Comparison of ENCODE assay signal across 8 cellular contexts in the genomic region with DNA sequence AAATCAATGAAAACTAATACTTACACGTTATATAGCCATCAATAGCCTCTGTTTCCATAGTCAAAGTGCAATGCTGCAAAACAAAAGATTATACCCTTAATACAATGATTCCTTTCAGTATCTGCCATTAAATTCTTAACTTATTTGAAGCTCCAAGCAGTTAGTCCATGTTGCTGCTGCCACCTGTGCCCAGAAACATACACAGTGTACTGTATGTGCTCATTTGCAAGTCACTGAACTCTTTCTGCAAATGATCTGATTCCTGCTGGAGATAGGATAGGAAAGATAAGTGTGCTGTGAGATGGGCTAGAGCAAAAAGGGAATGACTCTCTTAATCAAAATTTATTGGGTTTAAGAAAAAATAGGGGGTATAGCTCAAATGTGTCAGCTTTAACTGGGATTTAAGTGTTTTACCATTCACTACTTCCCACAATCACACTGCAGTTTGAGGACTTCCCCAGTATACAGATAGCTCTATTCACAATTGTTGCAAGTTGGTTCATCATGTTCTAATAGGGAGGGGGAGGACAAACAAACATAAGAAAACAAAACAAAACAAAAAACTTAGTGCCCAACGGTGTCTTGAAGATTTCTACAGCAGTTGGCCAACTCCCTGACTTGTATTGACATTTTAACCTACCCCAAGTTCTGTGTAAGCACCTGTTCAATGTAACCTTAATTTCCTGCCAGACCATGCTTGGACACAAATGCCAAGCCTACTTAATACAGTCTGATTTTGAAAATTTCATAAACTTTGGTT. TPM values are rescaled to one million over a fixed set of nuclear protein-coding genes. Genes with fewer than 3 reads are reported as not detected.
DNase-seq lines count a peak whose midpoint lies in the region; ATAC-seq and TF ChIP-seq lines count a peak whose summit lies in the region.

No MANE protein-coding gene starts in this region.

- no peak for TF ChIP-seq CTCF in WTC11 (IDR thresholded peaks at IDR 0.05)

- intact Hi-C loops in activated naive CD4-positive, alpha-beta T cell treated with anti-CD3 and anti-CD28 coated beads for 36 hours (cut with micrococcal nuclease) = no loop called here

- H3K27me3 ChIP-seq in iPS-20b (ENCODE audit: insufficient read depth, low read length) = peaks cover 9% of the 10 kb centered on the region

- H3K4me1 ChIP-seq in iPS-20b (ENCODE audit: insufficient read depth, low read length) = peaks cover 6% of the 10 kb centered on the region; the same call in 1 of the 2 replicates

- H3K4me1 Mint-ChIP-seq in activated naive CD4-positive, alpha-beta T cell treated with anti-CD3 and anti-CD28 coated beads for 36 hours (ENCODE audit: low read depth) = peaks cover 17% of the 10 kb centered on the region
- peaks cover 30% of the 10 kb centered on the region for H3K4me1 Mint-ChIP-seq in WTC11

- H3K9me3 Mint-ChIP-seq in activated naive CD4-positive, alpha-beta T cell treated with anti-CD3 and anti-CD28 coated beads for 36 hours = no peaks in the 10 kb centered on the region
- H3K9me3 Mint-ChIP-seq in WTC11 = no peaks in the 10 kb centered on the region

- CTCF ChIA-PET in activated naive CD4-positive, alpha-beta T cell treated with anti-CD3 and anti-CD28 coated beads for 36 hours (lab: Charles Lee) = interaction anchor here (0.6 to 1.8 kb wide), 2 partner anchors 13 to 28 kb away, joined by 4 to 5 read pairs; no protein-coding TSS in a partner anchor
- CTCF ChIA-PET in WTC11 (lab: Charles Lee) (interaction anchor here (0.8 to 1.8 kb wide), 3 partner anchors 40 to 256 kb away, joined by 3 to 4 read pairs (median 4); no protein-coding TSS in a partner anchor), HEK293T (lab: Yijun Ruan, JAX) (no interaction called here)

- no peak overlapping the region for H3K9ac ChIP-seq in iPS-20b (ENCODE audit: low read depth, low read length)

- no peak for DNase-seq in activated naive CD4-positive, alpha-beta T cell treated with anti-CD3 and anti-CD28 coated beads for 36 hours
- DNase-seq in activated naive CD4-positive, alpha-beta T cell treated with anti-CD3 and anti-CD28 coated beads, Interleukin-2, amount 50 U/mL, for 16 hours = no peak
- no peak for DNase-seq in WTC11 (ENCODE audit: low spot score)
- no peak for DNase-seq in HEK293T (ENCODE audit: extremely low spot score)
- no peak for DNase-seq in SIG-M5 (lab: John Stamatoyannopoulos, UW)

- no peaks in the 10 kb centered on the region for H3K9me3 ChIP-seq in iPS-20b (ENCODE audit: insufficient read depth, low read depth, low read length)

- POLR2A ChIA-PET in WTC11 (lab: Charles Lee) = interaction anchor here (0.7 kb wide), 1 partner anchor 187 kb away, joined by 3 read pairs; no protein-coding TSS in a partner anchor
- POLR2A ChIA-PET in HEK293T (lab: Yijun Ruan, JAX) = no interaction called here

- H3K4me3 Mint-ChIP-seq in activated naive CD4-positive, alpha-beta T cell treated with anti-CD3 and anti-CD28 coated beads for 36 hours = peak overlapping the region; percentile 29
- peak overlapping the region; percentile 94 for H3K4me3 Mint-ChIP-seq in WTC11

- H3K27ac ChIP-seq in iPS-20b (ENCODE audit: low read length) = no peak overlapping the region
- H3K27ac ChIP-seq in temporal lobe (ENCODE audit: low read depth, low read length) = peak overlapping the region; percentile 91

- H3K4me3 ChIP-seq in iPS-20b (ENCODE audit: low read length) = peak overlapping the region; percentile 93

- no peak for ATAC-seq in WTC11
- ATAC-seq in GM19467 (IDR thresholded peaks at IDR 0.05; ENCODE audit: unreplicated experiment) = no peak

- no peaks in the 10 kb centered on the region for H3K36me3 Mint-ChIP-seq in activated naive CD4-positive, alpha-beta T cell treated with anti-CD3 and anti-CD28 coated beads for 36 hours (ENCODE audit: low read depth)
- no peaks in the 10 kb centered on the region for H3K36me3 Mint-ChIP-seq in WTC11

- H3K27ac Mint-ChIP-seq in activated naive CD4-positive, alpha-beta T cell treated with anti-CD3 and anti-CD28 coated beads for 36 hours = no peak overlapping the region
- H3K27ac Mint-ChIP-seq in WTC11 = no peak overlapping the region; the same call in 1 of the 2 replicates

- H3K27me3 Mint-ChIP-seq in activated naive CD4-positive, alpha-beta T cell treated with anti-CD3 and anti-CD28 coated beads for 36 hours (ENCODE audit: low read depth) = peaks cover 44% of the 10 kb centered on the region
- H3K27me3 Mint-ChIP-seq in WTC11 (ENCODE audit: low read depth) = no peaks in the 10 kb centered on the region; the same call in 1 of the 2 replicates

- H3K36me3 ChIP-seq in iPS-20b (ENCODE audit: insufficient read depth, low read depth, low read length) = no peaks in the 10 kb centered on the region

TF ChIP-seq in WTC11, 78 proteins besides CTCF, POLR2A, EP300 and RAD21:
- TF ChIP-seq, protein P1, sequence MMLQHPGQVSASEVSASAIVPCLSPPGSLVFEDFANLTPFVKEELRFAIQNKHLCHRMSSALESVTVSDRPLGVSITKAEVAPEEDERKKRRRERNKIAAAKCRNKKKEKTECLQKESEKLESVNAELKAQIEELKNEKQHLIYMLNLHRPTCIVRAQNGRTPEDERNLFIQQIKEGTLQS (CRISPR knock-in tag; conservative IDR thresholded peaks at IDR 0.05) = no peak

TF ChIP-seq in HEK293T, 16 proteins besides CTCF, POLR2A, EP300 and RAD21:
- TF ChIP-seq FOXA1 (IDR thresholded peaks at IDR 0.05) (no peak), FOXK2 (IDR thresholded peaks at IDR 0.05) (no peak), L3MBTL2 (conservative IDR thresholded peaks at IDR 0.05) (no peak), ARNT (IDR thresholded peaks at IDR 0.05) (no peak), NFRKB (IDR thresholded peaks at IDR 0.05) (no peak), SUZ12 (IDR thresholded peaks at IDR 0.05) (no peak), BHLHE40 (IDR thresholded peaks at IDR 0.05; ENCODE audit: borderline replicate concordance) (no peak), SP1 (IDR thresholded peaks at IDR 0.05) (no peak), ZNF384 (IDR thresholded peaks at IDR 0.05) (no peak), FOXM1 (IDR thresholded peaks at IDR 0.05; ENCODE audit: borderline replicate concordance) (no peak), HDGF (IDR thresholded peaks at IDR 0.05; ENCODE audit: borderline replicate concordance) (no peak), ELF4 (IDR thresholded peaks at IDR 0.05) (no peak), TARDBP (IDR thresholded peaks at IDR 0.05) (no peak)
- TF ChIP-seq, protein P2, sequence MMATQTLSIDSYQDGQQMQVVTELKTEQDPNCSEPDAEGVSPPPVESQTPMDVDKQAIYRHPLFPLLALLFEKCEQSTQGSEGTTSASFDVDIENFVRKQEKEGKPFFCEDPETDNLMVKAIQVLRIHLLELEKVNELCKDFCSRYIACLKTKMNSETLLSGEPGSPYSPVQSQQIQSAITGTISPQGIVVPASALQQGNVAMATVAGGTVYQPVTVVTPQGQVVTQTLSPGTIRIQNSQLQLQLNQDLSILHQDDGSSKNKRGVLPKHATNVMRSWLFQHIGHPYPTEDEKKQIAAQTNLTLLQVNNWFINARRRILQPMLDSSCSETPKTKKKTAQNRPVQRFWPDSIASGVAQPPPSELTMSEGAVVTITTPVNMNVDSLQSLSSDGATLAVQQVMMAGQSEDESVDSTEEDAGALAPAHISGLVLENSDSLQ (IDR thresholded peaks at IDR 0.05) = no peak

RNA-seq across cellular contexts. Expression of gene IKZF2, which starts 2.7 kb away (rescaled TPM):
- 1 to 10 TPM; 1.6 to 1.7 TPM for total RNA-seq in activated naive CD4-positive, alpha-beta T cell treated with anti-CD3 and anti-CD28 coated beads for 36 hours
- total RNA-seq in WTC11 (2021) (4.1 to 5.2 TPM (median 4.2 TPM) in 3 replicates), temporal lobe (8.1 TPM)
